In genomic region chr12:105334001-105334400, GRCh38 we compare ENCODE assay signal across 10 cellular contexts. TPM values are rescaled to one million over a fixed set of nuclear protein-coding genes. Genes with fewer than 3 reads are reported as not detected.
DNase-seq lines count a peak whose midpoint lies in the region; ATAC-seq and TF ChIP-seq lines count a peak whose summit lies in the region.
"Had no signal": no experiment of that assay in that cellular context is flagged by ENCODE, and none has a peak within 500 bp of the region (broad histone marks: within the 10 kb centered on the region; RNA-seq: fewer than 3 reads in every experiment).

No MANE protein-coding gene starts in this region.

- H3K36me3 ChIP-seq in cardiac muscle cell: no peaks in the 10 kb centered on the region
- no peaks in the 10 kb centered on the region for H3K36me3 ChIP-seq in upper lobe of left lung

- H3K9me3 ChIP-seq in cardiac muscle cell (ENCODE audit: low read depth): no peaks in the 10 kb centered on the region
- H3K9me3 ChIP-seq in right cardiac atrium (ENCODE audit: control insufficient read depth, low read length): no peaks in the 10 kb centered on the region
- H3K9me3 ChIP-seq in upper lobe of left lung: no peaks in the 10 kb centered on the region

- 42% methylated on average over 3 of the region's 3 CpGs for WGBS in right cardiac atrium
- WGBS in upper lobe of left lung, 2 donors: 44 to 70% methylated on average over 3 of the region's 3 CpGs

- no peak for TF ChIP-seq POLR2A in upper lobe of left lung (IDR thresholded peaks at IDR 0.05)

- DNase-seq in cardiac muscle cell (ENCODE audit: low read depth in 1 of 2, low spot score in 1 of 2) (peak; percentile 30 to 91), right cardiac atrium (no peak), NCI-H774 (lab: John Stamatoyannopoulos, UW) (peak; percentile 14), fibroblast of peridontal ligament (ENCODE audit: extremely low read depth) (peak; percentile 77), H4 (ENCODE audit: low spot score) (no peak), HuH-7.5 (ENCODE audit: low spot score) (no peak), upper lobe of left lung (no peak), NCI-H146 (lab: John Stamatoyannopoulos, UW) (no peak)
- DNase-seq: CD4-positive, CD25-positive, alpha-beta regulatory T cell; stimulated activated naive CD4-positive, alpha-beta T cell had no signal

- H3K27ac ChIP-seq in cardiac muscle cell (no peak overlapping the region), right cardiac atrium (ENCODE audit: low read length) (no peak overlapping the region), upper lobe of left lung (no peak overlapping the region)

- H3K4me1 ChIP-seq in cardiac muscle cell (ENCODE audit: low read depth) (peaks cover 40% of the 10 kb centered on the region), right cardiac atrium (ENCODE audit: control insufficient read depth, insufficient read depth, low read length) (peaks cover 3% of the 10 kb centered on the region), upper lobe of left lung (peaks cover 9 to 20% (median 12%) of the 10 kb centered on the region in 4 donors)

- TF ChIP-seq EP300 in upper lobe of left lung (IDR thresholded peaks at IDR 0.05): no peak

- intact Hi-C loops in right cardiac atrium (cut with DNase I): no loop called here

- ATAC-seq in right cardiac atrium: no peak
- no peak for ATAC-seq in upper lobe of left lung (ENCODE audit: low FRiP score in 2 of 2)

- TF ChIP-seq CTCF in cardiac muscle cell (IDR thresholded peaks at IDR 0.05; ENCODE audit: low read depth, low read length) (no peak), upper lobe of left lung (IDR thresholded peaks at IDR 0.05) (no peak)

- H3K27me3 ChIP-seq in cardiac muscle cell: peaks cover 10% of the 10 kb centered on the region
- no peaks in the 10 kb centered on the region for H3K27me3 ChIP-seq in right cardiac atrium (ENCODE audit: control insufficient read depth, insufficient read depth)
- peaks cover 0 to 10% (median 0%) of the 10 kb centered on the region in 4 donors for H3K27me3 ChIP-seq in upper lobe of left lung

- no peak overlapping the region for H3K4me3 ChIP-seq in cardiac muscle cell
- H3K4me3 ChIP-seq in right cardiac atrium (ENCODE audit: low read length): no peak overlapping the region
- H3K4me3 ChIP-seq in upper lobe of left lung: no peak overlapping the region

RNA-seq across cellular contexts. Expression of gene C12orf75, which starts 3.5 kb away (rescaled TPM):
- total RNA-seq in cardiac muscle cell: 39.3 and 56.6 TPM in 2 replicates
- 78.2 and 106 TPM in 2 replicates for polyA plus RNA-seq in cardiac muscle cell
- total RNA-seq in right cardiac atrium: 1 to 10 TPM; 1.5 to 1.8 (median 1.6) TPM
- 2.1 TPM for polyA plus RNA-seq in right cardiac atrium
- 49.7 and 53.1 TPM in 2 replicates for total RNA-seq in H4 (2014; rRNA removed; shearing (Covaris generic))
- total RNA-seq in upper lobe of left lung: 10 to 100 TPM in 2 of 6 donors, 1 to 10 TPM in 4; 1.0 to 15.0 (median 6.2) TPM

Comparison
In these comparisons a context has a peak if more than half of its experiments do, and no peak if none do; other contexts are left out.
1. DNase-seq: peak in cardiac muscle cell (2 of 2), NCI-H774 (single experiment) and fibroblast of peridontal ligament (single experiment); none in right cardiac atrium (0 of 3), H4 (single experiment), HuH-7.5 (single experiment), upper lobe of left lung (0 of 2) and NCI-H146 (single experiment).